15 cellular contexts compared by ENCODE assay signal in genomic region chr11:101003468-101003867, GRCh38.
DNase-seq lines count a peak whose midpoint lies in the region; ATAC-seq and TF ChIP-seq lines count a peak whose summit lies in the region.
"Had no signal": no experiment of that assay in that cellular context is flagged by ENCODE, and none has a peak within 500 bp of the region (broad histone marks: within the 10 kb centered on the region; RNA-seq: fewer than 3 reads in every experiment).

No MANE protein-coding gene starts in this region.

- dilution Hi-C loops in mammary epithelial cell (cut with HindIII; ENCODE audit: low sequenced_read_pairs): no loop called here

- POLR2A ChIA-PET in naive thymus-derived CD8-positive, alpha-beta T cell (lab: Charles Lee): no interaction called here

- intact Hi-C loops in mammary epithelial cell (cut with micrococcal nuclease): no loop called here

- H3K36me3 ChIP-seq in mammary epithelial cell (ENCODE audit: insufficient read depth, low read length): no peaks in the 10 kb centered on the region
- H3K36me3 ChIP-seq in smooth muscle cell (ENCODE audit: low read depth): no peaks in the 10 kb centered on the region
- H3K36me3 ChIP-seq: Peyer's patch had no signal

- no peaks in the 10 kb centered on the region for H3K4me1 Mint-ChIP-seq in activated T-cell treated with anti-CD3 and anti-CD28 coated beads, Interleukin-2, amount 50 U/mL, for 24 hours (ENCODE audit: low read depth)
- H3K4me1 Mint-ChIP-seq in mesothelial cell of epicardium: no peaks in the 10 kb centered on the region
- peaks cover 0 to 2% (median 0%) of the 10 kb centered on the region in 4 donors for H3K4me1 Mint-ChIP-seq in naive thymus-derived CD8-positive, alpha-beta T cell
- H3K4me1 Mint-ChIP-seq: activated naive CD8-positive, alpha-beta T cell treated with anti-CD3 and anti-CD28 coated beads, Interleukin-2, amount 10 ng/mL, durations not matched to agents 7 days and 5 days had no signal

- H3K27ac ChIP-seq in mammary epithelial cell (ENCODE audit: insufficient read depth, low read depth, low read length) (no peak overlapping the region), smooth muscle cell (ENCODE audit: low read depth) (no peak overlapping the region)
- H3K27ac ChIP-seq: Peyer's patch, skin epidermis had no signal

- WGBS in mammary epithelial cell (ENCODE audit: low coverage, missing lambda C conversion rate): 80% methylated on average over 4 of the region's 4 CpGs
- 78% methylated on average over 4 of the region's 4 CpGs for WGBS in smooth muscle cell (ENCODE audit: low lambda C conversion rate)

- in situ Hi-C loops in mammary epithelial cell (cut with MboI; ENCODE audit: low sequenced_read_pairs in 2 of 2): no loop called here

- H4K20me1 ChIP-seq in mammary epithelial cell (ENCODE audit: insufficient read depth, low read length): no peaks in the 10 kb centered on the region
- H4K20me1 ChIP-seq in smooth muscle cell (ENCODE audit: low read depth): no peaks in the 10 kb centered on the region

- H3K4me3 ChIP-seq in Jurkat, Clone E6-1 (ENCODE audit: low read length): no peak overlapping the region
- no peak overlapping the region for H3K4me3 ChIP-seq in mammary epithelial cell (replicated peaks in 1 of 3; ENCODE audit: insufficient read depth in 1 of 3, low read depth in 2 of 3, low read length in 3 of 3)
- no peak overlapping the region for H3K4me3 ChIP-seq in smooth muscle cell
- H3K4me3 ChIP-seq: Peyer's patch, skin epidermis had no signal

- BruUV-seq in mammary epithelial cell (replicated peaks; lab: Mats Ljungman, UMichigan): no TSS peak

- H3K27me3 Mint-ChIP-seq in activated T-cell treated with anti-CD3 and anti-CD28 coated beads, Interleukin-2, amount 50 U/mL, for 24 hours: no peaks in the 10 kb centered on the region
- peaks cover 2% of the 10 kb centered on the region for H3K27me3 Mint-ChIP-seq in mesothelial cell of epicardium (ENCODE audit: low read depth)
- H3K27me3 Mint-ChIP-seq in naive thymus-derived CD8-positive, alpha-beta T cell: peaks cover 0 to 6% (median 0%) of the 10 kb centered on the region in 5 donors
- H3K27me3 Mint-ChIP-seq: activated naive CD8-positive, alpha-beta T cell treated with anti-CD3 and anti-CD28 coated beads, Interleukin-2, amount 10 ng/mL, durations not matched to agents 7 days and 5 days; memory B cell had no signal

- no peaks in the 10 kb centered on the region for H3K27me3 ChIP-seq in mammary epithelial cell (ENCODE audit: insufficient read depth, low read length)
- H3K27me3 ChIP-seq in smooth muscle cell (ENCODE audit: low read depth): no peaks in the 10 kb centered on the region
- H3K27me3 ChIP-seq: Peyer's patch had no signal

- H3K27ac Mint-ChIP-seq in activated T-cell treated with anti-CD3 and anti-CD28 coated beads, Interleukin-2, amount 50 U/mL, for 24 hours: no peak overlapping the region
- H3K27ac Mint-ChIP-seq in mesothelial cell of epicardium: no peak overlapping the region
- H3K27ac Mint-ChIP-seq in naive thymus-derived CD8-positive, alpha-beta T cell: no peak overlapping the region
- H3K27ac Mint-ChIP-seq: activated naive CD8-positive, alpha-beta T cell treated with anti-CD3 and anti-CD28 coated beads, Interleukin-2, amount 10 ng/mL, durations not matched to agents 7 days and 5 days; memory B cell; stimulated activated naive B cell treated with anti-CD40 and anti-IgM and Interleukin-4, amounts not matched to agents 10 μg/mL and 1 μg/mL and 100 μg/mL, for 72 hours had no signal

- H3K36me3 Mint-ChIP-seq in activated T-cell treated with anti-CD3 and anti-CD28 coated beads, Interleukin-2, amount 50 U/mL, for 24 hours (ENCODE audit: low read depth): no peaks in the 10 kb centered on the region
- no peaks in the 10 kb centered on the region for H3K36me3 Mint-ChIP-seq in mesothelial cell of epicardium
- H3K36me3 Mint-ChIP-seq in naive thymus-derived CD8-positive, alpha-beta T cell: no peaks in the 10 kb centered on the region
- H3K36me3 Mint-ChIP-seq: activated naive CD8-positive, alpha-beta T cell treated with anti-CD3 and anti-CD28 coated beads, Interleukin-2, amount 10 ng/mL, durations not matched to agents 7 days and 5 days; memory B cell; stimulated activated naive B cell treated with anti-CD40 and anti-IgM and Interleukin-4, amounts not matched to agents 10 μg/mL and 1 μg/mL and 100 μg/mL, for 72 hours had no signal

- peak; percentile 30 for DNase-seq in ELR (ENCODE audit: low read depth)
- DNase-seq in Jurkat, Clone E6-1 (ENCODE audit: low read depth, low spot score): peak; percentile 3
- peak; percentile 21 for DNase-seq in mammary epithelial cell
- no peak for DNase-seq in smooth muscle cell (lab: John Stamatoyannopoulos, UW; ENCODE audit: unreplicated experiment)
- no peak for DNase-seq in activated T-cell treated with anti-CD3 and anti-CD28 coated beads, Interleukin-2, amount 50 U/mL, for 24 hours
- no peak for DNase-seq in mesothelial cell of epicardium (ENCODE audit: low spot score in 2 of 2, unreplicated experiment in 2 of 2)
- DNase-seq in naive thymus-derived CD8-positive, alpha-beta T cell: no peak
- DNase-seq: activated CD4-positive, alpha-beta T cell treated with anti-CD3 and anti-CD28 coated beads, Interleukin-2, amount 50 U/mL, for 1 hour; activated naive CD8-positive, alpha-beta T cell treated with anti-CD3 and anti-CD28 coated beads, Interleukin-2, amount 10 ng/mL, durations not matched to agents 7 days and 5 days; erythroblast; Peyer's patch; stimulated activated naive B cell treated with anti-CD40 and anti-IgM and Interleukin-4, amounts not matched to agents 10 μg/mL and 1 μg/mL and 100 μg/mL, for 72 hours had no signal

- H3K9me3 ChIP-seq in mammary epithelial cell (replicated peaks; ENCODE audit: insufficient read depth, low read length): no peaks in the 10 kb centered on the region
- H3K9me3 ChIP-seq in smooth muscle cell (replicated peaks; ENCODE audit: low read depth): no peaks in the 10 kb centered on the region
- H3K9me3 ChIP-seq: Peyer's patch had no signal

- H3K9ac ChIP-seq in mammary epithelial cell (ENCODE audit: insufficient read depth, low read length) (no peak overlapping the region), smooth muscle cell (ENCODE audit: low read depth) (no peak overlapping the region)

- peak in 1 of 2 donors; percentile 28 for TF ChIP-seq CTCF in mammary epithelial cell (conservative IDR thresholded peaks at IDR 0.05 in 1 of 2, IDR thresholded peaks at IDR 0.05 in 1 of 2; ENCODE audit: extremely low read depth in 1 of 2, insufficient read depth in 1 of 2, low read depth in 1 of 2, low read length in 2 of 2)
- no peak for TF ChIP-seq CTCF in smooth muscle cell (IDR thresholded peaks at IDR 0.05; ENCODE audit: borderline replicate concordance, insufficient read depth, poor library complexity, severe bottlenecking)
- no peak for TF ChIP-seq CTCF in mesothelial cell of epicardium (IDR thresholded peaks at IDR 0.05; ENCODE audit: unreplicated experiment)

- H3K4me3 Mint-ChIP-seq in activated T-cell treated with anti-CD3 and anti-CD28 coated beads, Interleukin-2, amount 50 U/mL, for 24 hours: no peak overlapping the region
- H3K4me3 Mint-ChIP-seq in mesothelial cell of epicardium: no peak overlapping the region
- H3K4me3 Mint-ChIP-seq in naive thymus-derived CD8-positive, alpha-beta T cell: no peak overlapping the region
- H3K4me3 Mint-ChIP-seq: activated naive CD8-positive, alpha-beta T cell treated with anti-CD3 and anti-CD28 coated beads, Interleukin-2, amount 10 ng/mL, durations not matched to agents 7 days and 5 days; memory B cell; stimulated activated naive B cell treated with anti-CD40 and anti-IgM and Interleukin-4, amounts not matched to agents 10 μg/mL and 1 μg/mL and 100 μg/mL, for 72 hours had no signal

- CTCF ChIA-PET in mammary epithelial cell (lab: Charles Lee; ENCODE audit: low non-redundant PET): no interaction called here

- ATAC-seq in GM21390 (IDR thresholded peaks at IDR 0.05; ENCODE audit: unreplicated experiment): peak; percentile 65
- ATAC-seq in naive thymus-derived CD8-positive, alpha-beta T cell: no peak
- ATAC-seq: stimulated activated naive B cell treated with anti-CD40 and anti-IgM and Interleukin-4, amounts not matched to agents 10 μg/mL and 1 μg/mL and 100 μg/mL, for 72 hours had no signal

- H3K4me1 ChIP-seq in mammary epithelial cell (ENCODE audit: insufficient read depth, low read length) (no peaks in the 10 kb centered on the region), smooth muscle cell (ENCODE audit: low read depth) (no peaks in the 10 kb centered on the region)
- H3K4me1 ChIP-seq: Peyer's patch had no signal

- H3F3A ChIP-seq in smooth muscle cell (ENCODE audit: low read depth): no peaks in the 10 kb centered on the region

- no peaks in the 10 kb centered on the region for H3K79me2 ChIP-seq in mammary epithelial cell (ENCODE audit: insufficient read depth, low read length)
- H3K79me2 ChIP-seq in smooth muscle cell (ENCODE audit: low read depth): no peaks in the 10 kb centered on the region

- H3K4me2 ChIP-seq in mammary epithelial cell (ENCODE audit: insufficient read depth, low read depth, low read length): no peak overlapping the region
- no peak overlapping the region for H3K4me2 ChIP-seq in smooth muscle cell

- H2AFZ ChIP-seq in mammary epithelial cell (ENCODE audit: low read depth, low read length) (no peak overlapping the region), smooth muscle cell (ENCODE audit: low read depth) (no peak overlapping the region)

- H3K9me3 Mint-ChIP-seq in activated T-cell treated with anti-CD3 and anti-CD28 coated beads, Interleukin-2, amount 50 U/mL, for 24 hours: peaks cover 8% of the 10 kb centered on the region
- no peaks in the 10 kb centered on the region for H3K9me3 Mint-ChIP-seq in mesothelial cell of epicardium
- H3K9me3 Mint-ChIP-seq in naive thymus-derived CD8-positive, alpha-beta T cell: peaks cover 0 to 12% (median 0%) of the 10 kb centered on the region in 9 donors
- H3K9me3 Mint-ChIP-seq: activated naive CD8-positive, alpha-beta T cell treated with anti-CD3 and anti-CD28 coated beads, Interleukin-2, amount 10 ng/mL, durations not matched to agents 7 days and 5 days; memory B cell; stimulated activated naive B cell treated with anti-CD40 and anti-IgM and Interleukin-4, amounts not matched to agents 10 μg/mL and 1 μg/mL and 100 μg/mL, for 72 hours had no signal

Comparison
In these comparisons a context has a peak if more than half of its experiments do, and no peak if none do; other contexts are left out.
1. DNase-seq: peak in ELR (single experiment), Jurkat, Clone E6-1 (single experiment) and mammary epithelial cell (single experiment); none in smooth muscle cell (single experiment), activated T-cell treated with anti-CD3 and anti-CD28 coated beads, Interleukin-2, amount 50 U/mL, for 24 hours (single experiment), mesothelial cell of epicardium (0 of 2) and naive thymus-derived CD8-positive, alpha-beta T cell (0 of 10).